26 cellular contexts compared by ENCODE assay signal in the genomic region with DNA sequence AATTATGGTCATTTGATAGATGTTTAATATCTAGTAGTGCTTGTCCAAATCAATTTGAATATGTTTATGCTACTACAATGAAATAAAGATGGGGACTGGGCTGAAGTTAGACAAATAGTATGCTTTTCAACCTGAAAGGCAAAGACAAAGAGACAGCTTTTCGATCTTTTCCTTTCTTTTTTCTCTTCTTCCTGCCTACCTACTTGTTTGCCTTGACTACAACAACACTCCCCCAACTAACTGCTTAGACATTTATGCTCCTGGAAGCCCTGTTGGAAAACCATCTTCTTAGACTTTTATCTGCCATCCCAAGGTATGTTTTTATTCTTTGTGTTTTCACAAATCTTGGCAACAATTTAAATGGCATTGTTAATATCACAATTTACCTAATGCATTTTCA.
"Had no signal": no experiment of that assay in that cellular context is flagged by ENCODE, and none has a peak within 500 bp of the region (broad histone marks: within the 10 kb centered on the region; RNA-seq: fewer than 3 reads in every experiment).

No MANE protein-coding gene starts in this region.

- H3K36me3 ChIP-seq: ascending aorta, cardiac muscle cell, Peyer's patch, SJSA1 had no signal

- H3K4me1 Mint-ChIP-seq: activated CD4-positive, alpha-beta T cell treated with anti-CD3 and anti-CD28 coated beads, Interleukin-2, amount 10 ng/mL, durations not matched to agents 24 days and 14 days; activated naive CD4-positive, alpha-beta T cell treated with anti-CD3 and anti-CD28 coated beads, Interleukin-2, amount 50 U/mL, for 24 hours; activated naive CD8-positive, alpha-beta T cell treated with anti-CD3 and anti-CD28 coated beads, Interleukin-2, amount 10 ng/mL, durations not matched to agents 7 days and 5 days had no signal

- H3K4me3 Mint-ChIP-seq: activated CD4-positive, alpha-beta T cell treated with anti-CD3 and anti-CD28 coated beads, Interleukin-2, amount 10 ng/mL, durations not matched to agents 24 days and 14 days; activated CD8-positive, alpha-beta T cell treated with anti-CD3 and anti-CD28 coated beads for 36 hours; activated naive CD4-positive, alpha-beta T cell treated with anti-CD3 and anti-CD28 coated beads, Interleukin-2, amount 50 U/mL, for 24 hours; activated naive CD8-positive, alpha-beta T cell treated with anti-CD3 and anti-CD28 coated beads, Interleukin-2, amount 10 ng/mL, durations not matched to agents 7 days and 5 days; activated T-cell treated with anti-CD3 and anti-CD28 coated beads, Interleukin-2, amount 50 U/mL, for 24 hours; central memory CD8-positive, alpha-beta T cell; T-helper 1 cell treated with Interleukin-12 subunit alpha and Interleukin-12 subunit beta and Interleukin-4 antibody, amounts not matched to agents 30 μg/mL and 1 μg/mL, for 36 hours; T-helper 2 cell treated with Interferon-gamma antibody and Interleukin-4, amounts not matched to agents 5 μg/mL and 100 μg/mL, for 36 hours had no signal

- FAIRE-seq: TTC549 had no signal

- H3K4me1 ChIP-seq: ascending aorta, Peyer's patch had no signal

- H3K27me3 ChIP-seq: ascending aorta, cardiac muscle cell, Peyer's patch, SJSA1 had no signal

- H3K4me3 ChIP-seq: ascending aorta, cardiac muscle cell, Peyer's patch, SJSA1 had no signal

- H3K36me3 Mint-ChIP-seq: activated naive CD4-positive, alpha-beta T cell treated with anti-CD3 and anti-CD28 coated beads, Interleukin-2, amount 50 U/mL, for 24 hours; activated naive CD8-positive, alpha-beta T cell treated with anti-CD3 and anti-CD28 coated beads, Interleukin-2, amount 10 ng/mL, durations not matched to agents 7 days and 5 days had no signal

- H3K4me2 ChIP-seq: SK-N-SH had no signal

- H3K9me3 ChIP-seq: ascending aorta, Peyer's patch, SJSA1, SK-N-SH had no signal

- H3K27me3 Mint-ChIP-seq: activated CD4-positive, alpha-beta T cell treated with anti-CD3 and anti-CD28 coated beads, Interleukin-2, amount 10 ng/mL, durations not matched to agents 24 days and 14 days; activated CD8-positive, alpha-beta T cell treated with anti-CD3 and anti-CD28 coated beads for 36 hours; activated naive CD4-positive, alpha-beta T cell treated with anti-CD3 and anti-CD28 coated beads, Interleukin-2, amount 50 U/mL, for 24 hours; activated naive CD8-positive, alpha-beta T cell treated with anti-CD3 and anti-CD28 coated beads, Interleukin-2, amount 10 ng/mL, durations not matched to agents 7 days and 5 days; activated T-cell treated with anti-CD3 and anti-CD28 coated beads, Interleukin-2, amount 50 U/mL, for 24 hours; central memory CD8-positive, alpha-beta T cell had no signal

- H3K9me2 ChIP-seq: SK-N-SH had no signal

- H3K27ac ChIP-seq: ascending aorta, cardiac muscle cell, Peyer's patch, SJSA1 had no signal

- H3K9me3 Mint-ChIP-seq: activated CD4-positive, alpha-beta T cell treated with anti-CD3 and anti-CD28 coated beads, Interleukin-2, amount 10 ng/mL, durations not matched to agents 24 days and 14 days; activated CD8-positive, alpha-beta T cell treated with anti-CD3 and anti-CD28 coated beads for 36 hours; activated naive CD4-positive, alpha-beta T cell treated with anti-CD3 and anti-CD28 coated beads, Interleukin-2, amount 50 U/mL, for 24 hours; activated naive CD8-positive, alpha-beta T cell treated with anti-CD3 and anti-CD28 coated beads, Interleukin-2, amount 10 ng/mL, durations not matched to agents 7 days and 5 days; activated T-cell treated with anti-CD3 and anti-CD28 coated beads, Interleukin-2, amount 50 U/mL, for 24 hours; activated T-helper 2 cell treated with anti-CD3 and anti-CD28 coated beads, Interferon-gamma antibody, Interleukin-2, Interleukin-4, amounts not matched to agents 10 μg/mL and 5 μg/mL and 100 μg/mL, durations not matched to agents 14 hours and 24 hours and 36 hours; central memory CD8-positive, alpha-beta T cell; T-helper 1 cell treated with Interleukin-12 subunit alpha and Interleukin-12 subunit beta and Interleukin-4 antibody, amounts not matched to agents 30 μg/mL and 1 μg/mL, for 36 hours; T-helper 2 cell treated with Interferon-gamma antibody and Interleukin-4, amounts not matched to agents 5 μg/mL and 100 μg/mL, for 36 hours had no signal

- H3K27ac Mint-ChIP-seq: activated CD4-positive, alpha-beta T cell treated with anti-CD3 and anti-CD28 coated beads, Interleukin-2, amount 10 ng/mL, durations not matched to agents 24 days and 14 days; activated CD8-positive, alpha-beta T cell treated with anti-CD3 and anti-CD28 coated beads for 36 hours; activated naive CD4-positive, alpha-beta T cell treated with anti-CD3 and anti-CD28 coated beads, Interleukin-2, amount 50 U/mL, for 24 hours; activated naive CD8-positive, alpha-beta T cell treated with anti-CD3 and anti-CD28 coated beads, Interleukin-2, amount 10 ng/mL, durations not matched to agents 7 days and 5 days; activated T-cell treated with anti-CD3 and anti-CD28 coated beads, Interleukin-2, amount 50 U/mL, for 24 hours; activated T-helper 2 cell treated with anti-CD3 and anti-CD28 coated beads, Interferon-gamma antibody, Interleukin-2, Interleukin-4, amounts not matched to agents 10 μg/mL and 5 μg/mL and 100 μg/mL, durations not matched to agents 14 hours and 24 hours and 36 hours; T-helper 1 cell treated with Interleukin-12 subunit alpha and Interleukin-12 subunit beta and Interleukin-4 antibody, amounts not matched to agents 30 μg/mL and 1 μg/mL, for 36 hours; T-helper 2 cell treated with Interferon-gamma antibody and Interleukin-4, amounts not matched to agents 5 μg/mL and 100 μg/mL, for 36 hours had no signal

- DNase-seq: activated CD4-positive, alpha-beta T cell treated with anti-CD3 and anti-CD28 coated beads, Interleukin-2, amount 10 ng/mL, durations not matched to agents 24 days and 14 days; activated CD4-positive, alpha-beta T cell treated with anti-CD3 and anti-CD28 coated beads, Interleukin-2, amount 50 U/mL, for 4 hours; activated CD8-positive, alpha-beta T cell treated with anti-CD3 and anti-CD28 coated beads for 36 hours; activated gamma-delta T cell; activated naive CD4-positive, alpha-beta T cell treated with Interleukin-2 at 50 U/mL for 16 hours; activated naive CD8-positive, alpha-beta T cell treated with anti-CD3 and anti-CD28 coated beads, Interleukin-2, amount 10 ng/mL, durations not matched to agents 7 days and 5 days; activated T-cell treated with anti-CD3 and anti-CD28 coated beads, Interleukin-2, amount 50 U/mL, for 24 hours; amygdala; NCI-H1092 treated with DMSO at 0.1 percent for 48 hours; NCI-H146; NCI-H187 treated with DMSO at 0.1 percent for 48 hours; NCI-H345; NCI-H524 treated with DMSO at 0.1 percent for 48 hours; Peyer's patch; RPMI8226; SHP77 treated with DMSO at 0.1 percent for 48 hours; SK-N-SH had no signal

- H3K9ac ChIP-seq: SK-N-SH had no signal

- ATAC-seq: activated CD8-positive, alpha-beta T cell treated with anti-CD3 and anti-CD28 coated beads for 36 hours had no signal
